Comparison of ENCODE assay signal across 20 cellular contexts in the genomic region with DNA sequence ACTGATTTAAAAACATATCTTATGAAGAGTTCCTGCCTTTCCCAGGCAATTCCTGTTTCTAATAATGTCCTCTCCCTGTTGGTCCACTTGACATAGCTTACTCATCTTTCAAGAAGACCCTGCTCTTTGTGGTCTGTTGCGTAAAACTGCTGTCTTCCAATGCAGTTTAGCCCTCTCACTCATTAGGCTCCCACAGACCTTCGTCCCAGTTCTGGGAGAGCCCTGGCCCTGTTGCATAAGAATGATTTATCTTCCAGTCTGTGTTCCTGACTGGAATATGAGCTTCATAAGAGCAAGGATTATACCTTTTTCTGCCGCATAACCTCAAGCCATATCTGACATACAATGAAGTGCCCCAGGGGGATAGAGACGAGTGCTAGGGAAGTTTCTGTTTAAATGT.
DNase-seq lines count a peak whose midpoint lies in the region; ATAC-seq and TF ChIP-seq lines count a peak whose summit lies in the region.
"Had no signal": no experiment of that assay in that cellular context is flagged by ENCODE, and none has a peak within 500 bp of the region (broad histone marks: within the 10 kb centered on the region; RNA-seq: fewer than 3 reads in every experiment).

No MANE protein-coding gene starts in this region.

- H3K9me3 ChIP-seq in fibroblast of lung (ENCODE audit: control insufficient read depth, insufficient read depth, low read depth, low read length): no peaks in the 10 kb centered on the region
- peaks cover 3% of the 10 kb centered on the region for H3K9me3 ChIP-seq in osteoblast (ENCODE audit: low read depth, low read length)
- H3K9me3 ChIP-seq: MG63, stomach had no signal

- H3K4me1 ChIP-seq in ACC112 (ENCODE audit: control insufficient read depth, insufficient read depth, low read length, unreplicated experiment) (no peaks in the 10 kb centered on the region), fibroblast of lung (ENCODE audit: control insufficient read depth, extremely low read depth, insufficient read depth, low read length) (no peaks in the 10 kb centered on the region), osteoblast (ENCODE audit: insufficient read depth, low read length) (no peaks in the 10 kb centered on the region)
- H3K4me1 ChIP-seq: stomach had no signal

- H3K4me2 ChIP-seq in fibroblast of lung (ENCODE audit: extremely low read depth, insufficient read depth, low read length) (no peak overlapping the region), osteoblast (ENCODE audit: insufficient read depth, low read length) (no peak overlapping the region)

- H3K27ac ChIP-seq in ACC112 (ENCODE audit: low read depth, low read length) (0 out of 2 replicates have a peak overlapping the region, but pooled peaks have one; percentile 19), fibroblast of lung (ENCODE audit: insufficient read depth, low read length) (no peak overlapping the region), osteoblast (ENCODE audit: low read depth, low read length) (no peak overlapping the region)
- H3K27ac ChIP-seq: stomach had no signal

- H3K9ac ChIP-seq in fibroblast of lung (ENCODE audit: insufficient read depth, low read length): no peak overlapping the region

- DNase-seq in NCI-H226 (peak; percentile 24), fibroblast of lung (ENCODE audit: low read depth in 2 of 2) (peak; percentile 23 to 52), osteoblast (ENCODE audit: insufficient read length, low spot score, missing footprints) (peak; percentile 9), mucosa of gallbladder (ENCODE audit: low spot score) (no peak), COR-L47 (lab: John Stamatoyannopoulos, UW) (no peak)
- DNase-seq in activated CD4-positive, alpha-beta T cell treated with anti-CD3 and anti-CD28 coated beads, Interleukin-2, amount 50 U/mL, for 4 hours: no peak
- DNase-seq: activated naive CD4-positive, alpha-beta T cell treated with anti-CD3 and anti-CD28 coated beads, Interleukin-2, amount 50 U/mL, for 16 hours; aorta; EL; H9; MG63; NCI-H1417 treated with DMSO at 0.1 percent for 48 hours; NCI-H2107; NCI-H69; occipital lobe; stomach; SW 1271 had no signal

- H4K20me1 ChIP-seq in fibroblast of lung (ENCODE audit: control insufficient read depth, extremely low read depth, insufficient read depth, low read length) (no peaks in the 10 kb centered on the region), osteoblast (ENCODE audit: insufficient read depth, low read length) (no peaks in the 10 kb centered on the region)

- H3K36me3 ChIP-seq in ACC112 (ENCODE audit: insufficient read depth, low read length) (no peaks in the 10 kb centered on the region), fibroblast of lung (ENCODE audit: control insufficient read depth, insufficient read depth, low read length) (no peaks in the 10 kb centered on the region), osteoblast (ENCODE audit: insufficient read depth, low read length) (no peaks in the 10 kb centered on the region)
- H3K36me3 ChIP-seq: MG63, stomach had no signal

- H3K4me3 ChIP-seq in ACC112 (ENCODE audit: low read depth, low read length) (no peak overlapping the region), fibroblast of lung (replicated peaks in 1 of 4; ENCODE audit: control extremely low read depth in 1 of 4, insufficient read depth in 1 of 4, low read depth in 3 of 4, low read length in 4 of 4) (no peak overlapping the region), osteoblast (ENCODE audit: insufficient read depth, low read length) (no peak overlapping the region)
- H3K4me3 ChIP-seq: lung, MG63, stomach had no signal

- TF ChIP-seq CTCF in fibroblast of lung (conservative IDR thresholded peaks at IDR 0.05 in 1 of 2, IDR thresholded peaks at IDR 0.05 in 1 of 2; ENCODE audit: low read depth in 1 of 2, low read length in 2 of 2) (no peak), osteoblast (IDR thresholded peaks at IDR 0.05; ENCODE audit: extremely low read depth, low read depth, low read length) (no peak)

- H3K79me2 ChIP-seq in ACC112 (ENCODE audit: control insufficient read depth, insufficient read depth, low read length, unreplicated experiment): no peaks in the 10 kb centered on the region
- H3K79me2 ChIP-seq in fibroblast of lung (ENCODE audit: control insufficient read depth, insufficient read depth, low read length): no peaks in the 10 kb centered on the region
- H3K79me2 ChIP-seq in osteoblast (ENCODE audit: insufficient read depth, low read length): no peaks in the 10 kb centered on the region

- ATAC-seq in GM21367 (IDR thresholded peaks at IDR 0.05; ENCODE audit: unreplicated experiment): no peak

- H2AFZ ChIP-seq in ACC112 (ENCODE audit: low read length, unreplicated experiment): no peak overlapping the region
- H2AFZ ChIP-seq in fibroblast of lung (ENCODE audit: low read length): no peak overlapping the region
- no peak overlapping the region for H2AFZ ChIP-seq in osteoblast (ENCODE audit: low read length)

- peaks cover 12% of the 10 kb centered on the region; the same call in 1 of the 2 replicates for H3K27me3 ChIP-seq in ACC112 (ENCODE audit: insufficient read depth, low read length)
- no peaks in the 10 kb centered on the region for H3K27me3 ChIP-seq in fibroblast of lung (ENCODE audit: control insufficient read depth, insufficient read depth, low read length)
- H3K27me3 ChIP-seq in osteoblast (ENCODE audit: insufficient read depth, low read length): no peaks in the 10 kb centered on the region
- H3K27me3 ChIP-seq: MG63, stomach had no signal

Comparison
In these comparisons a context has a peak if more than half of its experiments do, and no peak if none do; other contexts are left out.
1. DNase-seq: peak in NCI-H226 (single experiment), fibroblast of lung (2 of 2) and osteoblast (single experiment); none in mucosa of gallbladder (single experiment), activated CD4-positive, alpha-beta T cell treated with anti-CD3 and anti-CD28 coated beads, Interleukin-2, amount 50 U/mL, for 4 hours (0 of 2) and COR-L47 (single experiment).